16 cellular contexts compared by ENCODE assay signal in the genomic region with DNA sequence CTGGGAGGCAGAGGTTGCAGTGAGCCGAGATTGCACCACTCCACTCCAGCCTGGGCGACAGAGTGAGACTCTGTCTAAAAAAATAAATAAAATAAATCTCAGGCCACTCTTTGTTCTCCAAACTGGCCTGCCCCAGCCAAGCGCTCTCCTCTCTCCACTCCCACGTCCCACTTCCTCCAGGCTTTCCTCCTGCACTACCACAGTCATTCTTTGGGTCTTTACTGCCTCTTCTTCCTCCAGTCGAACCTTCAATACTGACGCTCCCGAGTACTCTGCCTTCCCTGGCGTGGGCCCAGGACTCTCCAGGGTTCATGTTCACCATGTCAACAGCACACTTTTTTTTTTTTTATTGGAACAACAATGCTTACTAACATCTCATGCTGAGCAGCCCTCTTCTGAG. TPM values are rescaled to one million over a fixed set of nuclear protein-coding genes. Genes with fewer than 3 reads are reported as not detected.
DNase-seq lines count a peak whose midpoint lies in the region; ATAC-seq, FAIRE-seq and TF ChIP-seq lines count a peak whose summit lies in the region.
"Had no signal": no experiment of that assay in that cellular context is flagged by ENCODE, and none has a peak within 500 bp of the region (broad histone marks: within the 10 kb centered on the region; RNA-seq: fewer than 3 reads in every experiment).

No MANE protein-coding gene starts in this region.

- no peak for ATAC-seq in effector memory CD8-positive, alpha-beta T cell (replicated peaks)
- ATAC-seq: T-cell had no signal

- no peak overlapping the region for H3K9ac ChIP-seq in kidney (ENCODE audit: low read length in 2 of 2)

- H3K9me3 ChIP-seq in esophagus muscularis mucosa (no peaks in the 10 kb centered on the region), transverse colon (no peaks in the 10 kb centered on the region), kidney (ENCODE audit: control insufficient read depth in 1 of 2, low read length in 2 of 2) (no peaks in the 10 kb centered on the region)

- H3K36me3 ChIP-seq in esophagus muscularis mucosa (peaks cover 0 to 5% (median 0%) of the 10 kb centered on the region in 4 donors), transverse colon (no peaks in the 10 kb centered on the region), kidney (ENCODE audit: control insufficient read depth in 1 of 2, insufficient read depth in 2 of 2, low read length in 2 of 2) (no peaks in the 10 kb centered on the region)

- in situ Hi-C loops in transverse colon (cut with MboI; ENCODE audit: low pct_ligation_motif_present in 1 of 4, low pct_unique_long_range_greater_than_20kb in 1 of 4, low sequenced_read_pairs in 3 of 4) = no loop called here

- peak overlapping the region; percentile 1 to 44 (median 24) for H3K27ac ChIP-seq in esophagus muscularis mucosa (replicated peaks in 1 of 4)
- H3K27ac ChIP-seq in transverse colon = no peak overlapping the region
- H3K27ac ChIP-seq in kidney (ENCODE audit: low read depth in 2 of 2, low read length in 2 of 2) = no peak overlapping the region
- H3K27ac ChIP-seq: PC-9 had no signal

- H3K27me3 Mint-ChIP-seq in effector memory CD8-positive, alpha-beta T cell = no peaks in the 10 kb centered on the region
- H3K27me3 Mint-ChIP-seq: central memory CD8-positive, alpha-beta T cell; T-cell had no signal

- H3K4me3 ChIP-seq in esophagus muscularis mucosa = no peak overlapping the region
- H3K4me3 ChIP-seq in transverse colon = no peak overlapping the region
- no peak overlapping the region for H3K4me3 ChIP-seq in kidney (ENCODE audit: low read length in 2 of 2)
- H3K4me3 ChIP-seq: PC-9 had no signal

- H3K27me3 ChIP-seq in esophagus muscularis mucosa = no peaks in the 10 kb centered on the region
- H3K27me3 ChIP-seq in transverse colon = no peaks in the 10 kb centered on the region

- peaks cover 29 to 59% (median 40%) of the 10 kb centered on the region in 4 donors for H3K4me1 ChIP-seq in esophagus muscularis mucosa
- peaks cover 0 to 31% (median 15%) of the 10 kb centered on the region in 4 donors for H3K4me1 ChIP-seq in transverse colon
- H3K4me1 ChIP-seq in kidney (ENCODE audit: control insufficient read depth in 1 of 2, insufficient read depth in 1 of 2, low read depth in 1 of 2, low read length in 2 of 2) = peaks cover 8 to 14% of the 10 kb centered on the region in 2 donors

- H3K27ac Mint-ChIP-seq in effector memory CD8-positive, alpha-beta T cell = peak overlapping the region in 1 of 2 donors; percentile 11
- H3K27ac Mint-ChIP-seq: T-cell had no signal

- no peak for FAIRE-seq in kidney (lab: Jason Lieb, UNC)
- FAIRE-seq: A204.1 had no signal

- 55% methylated on average over 8 of the region's 8 CpGs for WGBS in esophagus muscularis mucosa
- 28 to 58% methylated on average over 8 of the region's 8 CpGs for WGBS in transverse colon (ENCODE audit: low coverage in 1 of 2), 2 donors

- TF ChIP-seq CTCF in esophagus muscularis mucosa (IDR thresholded peaks at IDR 0.05) (no peak), transverse colon (IDR thresholded peaks at IDR 0.05) (no peak), kidney (IDR thresholded peaks at IDR 0.05; ENCODE audit: borderline replicate concordance, extremely low read depth, insufficient read depth) (no peak)

- TF ChIP-seq EP300 in esophagus muscularis mucosa (IDR thresholded peaks at IDR 0.05) (no peak), transverse colon (IDR thresholded peaks at IDR 0.05; ENCODE audit: low read depth) (no peak)

- H3K36me3 Mint-ChIP-seq in effector memory CD8-positive, alpha-beta T cell (ENCODE audit: insufficient read depth) = peaks cover 6% of the 10 kb centered on the region

- DNase-seq in NCI-H2171 treated with DMSO at 0.1 percent for 48 hours (lab: John Stamatoyannopoulos, UW) = peak; percentile 49
- no peak for DNase-seq in NCI-H2171 (lab: John Stamatoyannopoulos, UW)
- no peak for DNase-seq in esophagus muscularis mucosa (ENCODE audit: extremely low spot score)
- DNase-seq in medulla oblongata (ENCODE audit: extremely low spot score) = peak; percentile 33
- peak; percentile 16 for DNase-seq in transverse colon
- DNase-seq in effector memory CD8-positive, alpha-beta T cell = no peak
- DNase-seq in kidney = no peak
- no peak for DNase-seq in putamen (ENCODE audit: low spot score)
- DNase-seq: activated effector memory CD4-positive, alpha-beta T cell treated with Interleukin-2 at 50 U/mL for 16 hours; MV-4-11; NCI-H510A treated with DMSO at 0.1 percent for 48 hours; PC-9; T-cell; trophoblast cell had no signal

- H3K4me1 Mint-ChIP-seq in effector memory CD8-positive, alpha-beta T cell (ENCODE audit: low read depth in 2 of 2) = peaks cover 0 to 16% of the 10 kb centered on the region in 2 donors

- intact Hi-C loops in esophagus muscularis mucosa (cut with DNase I) (no loop called here), transverse colon (cut with DNase I; ENCODE audit: low total_unique reads) (no loop called here), kidney (cut with DNase I) (no loop called here)

- TF ChIP-seq POLR2A in esophagus muscularis mucosa (IDR thresholded peaks at IDR 0.05; ENCODE audit: low read depth) = no peak
- no peak for TF ChIP-seq POLR2A in transverse colon (IDR thresholded peaks at IDR 0.05)

- no peaks in the 10 kb centered on the region for H3K9me3 Mint-ChIP-seq in effector memory CD8-positive, alpha-beta T cell
- H3K9me3 Mint-ChIP-seq: central memory CD8-positive, alpha-beta T cell; T-cell had no signal

- no peak overlapping the region for H3K4me3 Mint-ChIP-seq in effector memory CD8-positive, alpha-beta T cell
- H3K4me3 Mint-ChIP-seq: central memory CD8-positive, alpha-beta T cell; T-cell had no signal

RNA-seq across cellular contexts. Expression of a gene that starts 23.9 kb away (rescaled TPM):
- total RNA-seq in esophagus muscularis mucosa (100 to 1,000 TPM in 3 of 4 donors, 10 to 100 TPM in 1; 98.4 to 136 (median 108) TPM), transverse colon (10 to 100 TPM; 62.2 to 95.2 (median 70.3) TPM), kidney (73.9 TPM)
- polyA plus RNA-seq in kidney (ENCODE audit: insufficient read depth, low read depth, low replicate concordance) = 88.1 TPM

Comparison
In these comparisons a context has a peak if more than half of its experiments do, and no peak if none do; other contexts are left out.
1. DNase-seq: peak in NCI-H2171 treated with DMSO at 0.1 percent for 48 hours (single experiment), medulla oblongata (single experiment) and transverse colon (single experiment); none in NCI-H2171 (single experiment), esophagus muscularis mucosa (single experiment), effector memory CD8-positive, alpha-beta T cell (0 of 3), kidney (single experiment) and putamen (single experiment).
2. H3K27ac ChIP-seq: peak in esophagus muscularis mucosa (4 of 4); none in transverse colon (0 of 4) and kidney (0 of 2).